In genomic region chr1:85578321-85579295, GRCh38 we compare ENCODE assay signal across 8 cellular contexts. TPM values are rescaled to one million over a fixed set of nuclear protein-coding genes. Genes with fewer than 3 reads are reported as not detected.
DNase-seq lines count a peak whose midpoint lies in the region; ATAC-seq and TF ChIP-seq lines count a peak whose summit lies in the region.

No MANE protein-coding gene starts in this region.

- H3K4me1 ChIP-seq in right lobe of liver (peaks cover 0 to 5% (median 0%) of the 10 kb centered on the region in 4 donors), upper lobe of left lung (peaks cover 14 to 65% (median 26%) of the 10 kb centered on the region in 4 donors)

- peaks cover 0 to 12% (median 4%) of the 10 kb centered on the region in 4 donors for H3K36me3 ChIP-seq in right lobe of liver
- H3K36me3 ChIP-seq in upper lobe of left lung, result peaks cover 0 to 24% (median 2%) of the 10 kb centered on the region in 4 donors

- intact Hi-C loops in activated CD4-positive, alpha-beta T cell treated with anti-CD3 and anti-CD28 coated beads for 36 hours (cut with DNase I, micrococcal nuclease), result loop anchor here in 1 of 2 experiments (5.0 kb wide), 1 partner anchor 621 kb away; no protein-coding TSS in a partner anchor
- intact Hi-C loops in activated CD4-positive, alpha-beta T cell treated with anti-CD3 and anti-CD28 coated beads, Interleukin-2, amount 10 ng/mL, durations not matched to agents 24 days and 14 days (cut with micrococcal nuclease), result loop anchor here (5.0 kb wide), 3 partner anchors 44 to 376 kb away; partner anchors contain the start of gene SYDE2
- intact Hi-C loops in right lobe of liver (cut with DNase I), result no loop called here

- TF ChIP-seq POLR2A in right lobe of liver (IDR thresholded peaks at IDR 0.05), result no peak
- no peak for TF ChIP-seq POLR2A in upper lobe of left lung (IDR thresholded peaks at IDR 0.05)

- TF ChIP-seq CTCF in right lobe of liver (IDR thresholded peaks at IDR 0.05) (no peak), upper lobe of left lung (IDR thresholded peaks at IDR 0.05) (no peak)

- CTCF ChIA-PET in activated CD4-positive, alpha-beta T cell treated with anti-CD3 and anti-CD28 coated beads for 36 hours (lab: Charles Lee), result no interaction called here

- POLR2A ChIA-PET in activated CD4-positive, alpha-beta T cell treated with anti-CD3 and anti-CD28 coated beads for 36 hours (lab: Charles Lee), result no interaction called here

- H3K27ac Mint-ChIP-seq in activated CD4-positive, alpha-beta T cell treated with anti-CD3 and anti-CD28 coated beads for 36 hours, result no peak overlapping the region
- H3K27ac Mint-ChIP-seq in activated CD4-positive, alpha-beta T cell treated with anti-CD3 and anti-CD28 coated beads, Interleukin-2, amount 10 ng/mL, durations not matched to agents 24 days and 14 days, result no peak overlapping the region

- no peak overlapping the region for H3K4me3 Mint-ChIP-seq in activated CD4-positive, alpha-beta T cell treated with anti-CD3 and anti-CD28 coated beads for 36 hours
- H3K4me3 Mint-ChIP-seq in activated CD4-positive, alpha-beta T cell treated with anti-CD3 and anti-CD28 coated beads, Interleukin-2, amount 10 ng/mL, durations not matched to agents 24 days and 14 days, result no peak overlapping the region

- H3K9me3 ChIP-seq in right lobe of liver (no peaks in the 10 kb centered on the region), upper lobe of left lung (no peaks in the 10 kb centered on the region)

- ATAC-seq in activated CD4-positive, alpha-beta T cell treated with anti-CD3 and anti-CD28 coated beads for 36 hours, result peak; percentile 14
- ATAC-seq in right lobe of liver, result no peak
- ATAC-seq in upper lobe of left lung (ENCODE audit: low FRiP score in 2 of 2), result peak in 1 of 2 donors; percentile 7
- ATAC-seq in GM18858 (IDR thresholded peaks at IDR 0.05; ENCODE audit: unreplicated experiment), result no peak
- ATAC-seq in GM18498 (IDR thresholded peaks at IDR 0.05; ENCODE audit: unreplicated experiment), result no peak

- no peaks in the 10 kb centered on the region for H3K27me3 ChIP-seq in right lobe of liver
- H3K27me3 ChIP-seq in upper lobe of left lung, result peaks cover 0 to 5% (median 2%) of the 10 kb centered on the region in 4 donors

- 53% methylated on average over 12 of the region's 12 CpGs for WGBS in right lobe of liver (ENCODE audit: insufficient coverage, low coverage, low lambda C conversion rate, missing lambda C conversion rate)
- 53% methylated on average over 12 of the region's 12 CpGs for WGBS in upper lobe of left lung, 2 donors

- H3K27me3 Mint-ChIP-seq in activated CD4-positive, alpha-beta T cell treated with anti-CD3 and anti-CD28 coated beads for 36 hours, result peaks cover 73% of the 10 kb centered on the region
- peaks cover 73% of the 10 kb centered on the region for H3K27me3 Mint-ChIP-seq in activated CD4-positive, alpha-beta T cell treated with anti-CD3 and anti-CD28 coated beads, Interleukin-2, amount 10 ng/mL, durations not matched to agents 24 days and 14 days

- H3K27ac ChIP-seq in caudate nucleus (ENCODE audit: low read depth, low read length) (peak overlapping the region; percentile 55), right lobe of liver (peak overlapping the region; percentile 89 to 95 (median 90)), upper lobe of left lung (peak overlapping the region; percentile 95 to 98 (median 96))

- H3K4me1 Mint-ChIP-seq in activated CD4-positive, alpha-beta T cell treated with anti-CD3 and anti-CD28 coated beads for 36 hours, result peaks cover 31% of the 10 kb centered on the region
- peaks cover 29% of the 10 kb centered on the region for H3K4me1 Mint-ChIP-seq in activated CD4-positive, alpha-beta T cell treated with anti-CD3 and anti-CD28 coated beads, Interleukin-2, amount 10 ng/mL, durations not matched to agents 24 days and 14 days

- no peaks in the 10 kb centered on the region for H3K36me3 Mint-ChIP-seq in activated CD4-positive, alpha-beta T cell treated with anti-CD3 and anti-CD28 coated beads for 36 hours (ENCODE audit: low read depth)
- no peaks in the 10 kb centered on the region for H3K36me3 Mint-ChIP-seq in activated CD4-positive, alpha-beta T cell treated with anti-CD3 and anti-CD28 coated beads, Interleukin-2, amount 10 ng/mL, durations not matched to agents 24 days and 14 days (ENCODE audit: low read depth)

- no peak for TF ChIP-seq EP300 in upper lobe of left lung (IDR thresholded peaks at IDR 0.05)

- no peak for DNase-seq in activated CD4-positive, alpha-beta T cell treated with anti-CD3 and anti-CD28 coated beads for 36 hours
- DNase-seq in activated CD4-positive, alpha-beta T cell treated with anti-CD3 and anti-CD28 coated beads, Interleukin-2, amount 10 ng/mL, durations not matched to agents 24 days and 14 days, result no peak
- DNase-seq in caudate nucleus (lab: John Stamatoyannopoulos, UW) (no peak), right lobe of liver (no peak), upper lobe of left lung (no peak), COR-L47 (lab: John Stamatoyannopoulos, UW) (no peak)

- H3K9me3 Mint-ChIP-seq in activated CD4-positive, alpha-beta T cell treated with anti-CD3 and anti-CD28 coated beads for 36 hours (ENCODE audit: low read depth), result no peaks in the 10 kb centered on the region
- H3K9me3 Mint-ChIP-seq in activated CD4-positive, alpha-beta T cell treated with anti-CD3 and anti-CD28 coated beads, Interleukin-2, amount 10 ng/mL, durations not matched to agents 24 days and 14 days, result no peaks in the 10 kb centered on the region

- H3K4me3 ChIP-seq in right lobe of liver (peak overlapping the region; percentile 69 to 77 (median 77)), upper lobe of left lung (peak overlapping the region in 3 of 4 donors; percentile 67 to 68 (median 67))

RNA-seq across cellular contexts. Expression of gene CCN1, which starts 2.0 kb away (rescaled TPM):
- total RNA-seq in activated CD4-positive, alpha-beta T cell treated with anti-CD3 and anti-CD28 coated beads for 36 hours, result under 1 TPM; 0.14 to 0.19 TPM
- total RNA-seq in activated CD4-positive, alpha-beta T cell treated with anti-CD3 and anti-CD28 coated beads, Interleukin-2, amount 10 ng/mL, durations not matched to agents 24 days and 14 days, result 0.14 and 0.21 TPM in 2 replicates
- total RNA-seq in right lobe of liver (10 to 100 TPM in 5 of 6 experiments, 1 to 10 TPM in 1; 6.7 to 62.4 (median 47.8) TPM), upper lobe of left lung (100 to 1,000 TPM; 103 to 249 (median 162) TPM)
